ENCODE assay signal across 11 cellular contexts in genomic region chr6:152300517-152300916, GRCh38.
DNase-seq lines count a peak whose midpoint lies in the region; ATAC-seq and TF ChIP-seq lines count a peak whose summit lies in the region.
"Had no signal": no experiment of that assay in that cellular context is flagged by ENCODE, and none has a peak within 500 bp of the region (broad histone marks: within the 10 kb centered on the region; RNA-seq: fewer than 3 reads in every experiment).

No MANE protein-coding gene starts in this region.

- H4K20me1 ChIP-seq in Loucy (ENCODE audit: insufficient read depth, low read length, poor library complexity, severe bottlenecking): no peaks in the 10 kb centered on the region

- peak overlapping the region; percentile 80 for H3K4me2 ChIP-seq in Loucy (ENCODE audit: low read depth, low read length, poor library complexity, severe bottlenecking)

- DNase-seq in CD8-positive, alpha-beta T cell: no peak
- DNase-seq in cerebellar cortex (ENCODE audit: low spot score): peak; percentile 62
- no peak for DNase-seq in natural killer cell
- no peak for DNase-seq in GM10248 (ENCODE audit: extremely low spot score)
- DNase-seq in medulla oblongata (ENCODE audit: extremely low spot score): no peak
- DNase-seq in stimulated activated naive CD4-positive, alpha-beta T cell treated with Interleukin-2 at 50 U/mL for 16 hours (lab: John Stamatoyannopoulos, UW): no peak
- DNase-seq: NCI-H187; stimulated activated CD4-positive, alpha-beta T cell treated with anti-CD3 and anti-CD28 coated beads, Interleukin-4, amount 100 ng/mL, for 1 hour had no signal

- H3K36me3 Mint-ChIP-seq in CD8-positive, alpha-beta T cell: peaks cover 29% of the 10 kb centered on the region
- peaks cover 8% of the 10 kb centered on the region for H3K36me3 Mint-ChIP-seq in natural killer cell

- no peaks in the 10 kb centered on the region for H3K9me3 ChIP-seq in CD8-positive, alpha-beta T cell (ENCODE audit: low read length)
- H3K9me3 ChIP-seq in Loucy (ENCODE audit: insufficient read depth, low read depth, low read length): no peaks in the 10 kb centered on the region

- H2AFZ ChIP-seq in Loucy (ENCODE audit: low read length): no peak overlapping the region

- no peaks in the 10 kb centered on the region for H3K9me2 ChIP-seq in Loucy (replicated peaks; ENCODE audit: low read depth, low read length)

- H3K27me3 Mint-ChIP-seq in CD8-positive, alpha-beta T cell (ENCODE audit: low read depth): no peaks in the 10 kb centered on the region
- no peaks in the 10 kb centered on the region for H3K27me3 Mint-ChIP-seq in natural killer cell (ENCODE audit: low read depth in 2 of 2)

- no peaks in the 10 kb centered on the region for H3K9me3 Mint-ChIP-seq in CD8-positive, alpha-beta T cell
- no peaks in the 10 kb centered on the region for H3K9me3 Mint-ChIP-seq in natural killer cell

- H3K4me1 Mint-ChIP-seq in CD8-positive, alpha-beta T cell (ENCODE audit: low read depth): peaks cover 52% of the 10 kb centered on the region
- peaks cover 37 to 44% of the 10 kb centered on the region in 2 donors for H3K4me1 Mint-ChIP-seq in natural killer cell

- no peaks in the 10 kb centered on the region for H3F3A ChIP-seq in Loucy (ENCODE audit: low read depth)

- POLR2A ChIA-PET in CD8-positive, alpha-beta T cell (lab: Charles Lee): interaction anchor here (1.6 to 2.4 kb wide), 2 partner anchors 9 to 10 kb away, joined by 12 to 22 read pairs; no protein-coding TSS in a partner anchor
- POLR2A ChIA-PET in GM10248 (lab: Yijun Ruan, JAX): no interaction called here

- peak overlapping the region; percentile 81 for H3K9ac ChIP-seq in Loucy (ENCODE audit: low read depth, low read length, poor library complexity, severe bottlenecking)

- peak overlapping the region; percentile 100 for H3K4me3 Mint-ChIP-seq in CD8-positive, alpha-beta T cell
- peak overlapping the region; percentile 100 for H3K4me3 Mint-ChIP-seq in natural killer cell

- H3K4me3 ChIP-seq in CD8-positive, alpha-beta T cell (ENCODE audit: low read depth, low read length): peak overlapping the region; percentile 83
- peak overlapping the region; percentile 91 for H3K4me3 ChIP-seq in Loucy (ENCODE audit: low read length, poor library complexity, severe bottlenecking)
- H3K4me3 ChIP-seq: cardiac muscle cell had no signal

- peaks cover 21% of the 10 kb centered on the region for H3K79me2 ChIP-seq in Loucy (ENCODE audit: insufficient read depth, low read length)

- TF ChIP-seq CTCF in CD8-positive, alpha-beta T cell (IDR thresholded peaks at IDR 0.05): no peak
- TF ChIP-seq CTCF in Loucy (conservative IDR thresholded peaks at IDR 0.05; ENCODE audit: low read length): no peak
- no peak for TF ChIP-seq CTCF in natural killer cell (IDR thresholded peaks at IDR 0.05)
- no peak for TF ChIP-seq CTCF in GM10248 (IDR thresholded peaks at IDR 0.05; ENCODE audit: control extremely low read depth, extremely low read depth, low read depth, missing control alignments)

- H3K4me1 ChIP-seq in CD8-positive, alpha-beta T cell (ENCODE audit: insufficient read depth, low read length): peaks cover 21% of the 10 kb centered on the region
- peaks cover 36% of the 10 kb centered on the region for H3K4me1 ChIP-seq in Loucy (ENCODE audit: insufficient read depth, low read length, poor library complexity, severe bottlenecking)

- intact Hi-C loops in CD8-positive, alpha-beta T cell (cut with DNase I, micrococcal nuclease): loop anchor here (2.0 to 5.0 kb wide), 5 partner anchors 68 to 908 kb away; partner anchors contain the start of gene ZBTB2 (in 1 of the 2)
- intact Hi-C loops in natural killer cell (cut with micrococcal nuclease): loop anchor here (5.0 kb wide), 3 partner anchors 37 to 848 kb away; partner anchors contain the start of gene RMND1

- no peak overlapping the region for H3K27ac ChIP-seq in CD8-positive, alpha-beta T cell (ENCODE audit: low read depth, low read length)
- H3K27ac ChIP-seq: cardiac muscle cell had no signal

- CTCF ChIA-PET in CD8-positive, alpha-beta T cell (lab: Charles Lee): interaction anchor here (1.3 to 3.4 kb wide), 4 partner anchors 10 to 37 kb away, joined by 5 to 53 read pairs (median 14); no protein-coding TSS in a partner anchor
- CTCF ChIA-PET in GM10248 (lab: Yijun Ruan, JAX): interaction anchor here (1.5 to 2.8 kb wide), 5 partner anchors 9 to 535 kb away, joined by 3 to 23 read pairs (median 14); no protein-coding TSS in a partner anchor

- no peaks in the 10 kb centered on the region for H3K36me3 ChIP-seq in CD8-positive, alpha-beta T cell (ENCODE audit: insufficient read depth, low read length)
- no peaks in the 10 kb centered on the region for H3K36me3 ChIP-seq in Loucy (ENCODE audit: insufficient read depth, low read length)

- ATAC-seq in CD8-positive, alpha-beta T cell: no peak
- ATAC-seq in natural killer cell: no peak
- no peak for ATAC-seq in HG03108 (IDR thresholded peaks at IDR 0.05; ENCODE audit: unreplicated experiment)

- peak overlapping the region; percentile 100 for H3K27ac Mint-ChIP-seq in CD8-positive, alpha-beta T cell
- H3K27ac Mint-ChIP-seq in natural killer cell: peak overlapping the region; percentile 98

- H3K27me3 ChIP-seq in CD8-positive, alpha-beta T cell (ENCODE audit: insufficient read depth, low read length): no peaks in the 10 kb centered on the region
- no peaks in the 10 kb centered on the region for H3K27me3 ChIP-seq in Loucy (ENCODE audit: insufficient read depth, low read length, poor library complexity, severe bottlenecking)
- H3K27me3 ChIP-seq: cardiac muscle cell had no signal
